ENCODE assay signal across 19 cellular contexts in genomic region chr2:227528803-227529202, GRCh38. TPM values are rescaled to one million over a fixed set of nuclear protein-coding genes. Genes with fewer than 3 reads are reported as not detected.
DNase-seq lines count a peak whose midpoint lies in the region; ATAC-seq and TF ChIP-seq lines count a peak whose summit lies in the region.
"Had no signal": no experiment of that assay in that cellular context is flagged by ENCODE, and none has a peak within 500 bp of the region (broad histone marks: within the 10 kb centered on the region; RNA-seq: fewer than 3 reads in every experiment).

No MANE protein-coding gene starts in this region.

- no peaks in the 10 kb centered on the region for H3F3A ChIP-seq in GM23338 (replicated peaks; ENCODE audit: low read depth)

- peak overlapping the region; percentile 65 for H3K27ac Mint-ChIP-seq in activated T-cell treated with anti-CD3 and anti-CD28 coated beads, Interleukin-2, amount 50 U/mL, for 24 hours
- peak overlapping the region; percentile 42 for H3K27ac Mint-ChIP-seq in CD4-positive, alpha-beta T cell
- 0 out of 2 replicates have a peak overlapping the region, but pooled peaks have one; percentile 37 for H3K27ac Mint-ChIP-seq in GM23338
- H3K27ac Mint-ChIP-seq in activated naive CD8-positive, alpha-beta T cell treated with anti-CD3 and anti-CD28 coated beads, Interleukin-2, amount 50 U/mL, for 24 hours, result peak overlapping the region; percentile 22
- H3K27ac Mint-ChIP-seq: CD14-positive monocyte, IgD-negative memory B cell had no signal

- peaks cover 93% of the 10 kb centered on the region for H3K36me3 Mint-ChIP-seq in activated T-cell treated with anti-CD3 and anti-CD28 coated beads, Interleukin-2, amount 50 U/mL, for 24 hours (ENCODE audit: low read depth)
- peaks cover 88% of the 10 kb centered on the region for H3K36me3 Mint-ChIP-seq in CD4-positive, alpha-beta T cell (ENCODE audit: low read depth)
- peaks cover 36% of the 10 kb centered on the region; the same call in 2 of the 3 replicates for H3K36me3 Mint-ChIP-seq in GM23338 (ENCODE audit: low read depth)
- H3K36me3 Mint-ChIP-seq in activated naive CD8-positive, alpha-beta T cell treated with anti-CD3 and anti-CD28 coated beads, Interleukin-2, amount 50 U/mL, for 24 hours (ENCODE audit: low read depth), result peaks cover 70% of the 10 kb centered on the region

- H3K27ac ChIP-seq in CD4-positive, alpha-beta T cell (ENCODE audit: low read depth, low read length), result no peak overlapping the region
- H3K27ac ChIP-seq in GM23338 (ENCODE audit: low read depth), result no peak overlapping the region
- H3K27ac ChIP-seq: HL-60, Peyer's patch had no signal

- no peaks in the 10 kb centered on the region for H3K9me3 ChIP-seq in CD4-positive, alpha-beta T cell (ENCODE audit: control insufficient read depth, low read length)
- H3K9me3 ChIP-seq: HAP-1, Peyer's patch had no signal

- no peak overlapping the region for H3K4me2 ChIP-seq in GM23338

- H3K4me3 Mint-ChIP-seq in activated T-cell treated with anti-CD3 and anti-CD28 coated beads, Interleukin-2, amount 50 U/mL, for 24 hours, result no peak overlapping the region
- H3K4me3 Mint-ChIP-seq in CD4-positive, alpha-beta T cell, result no peak overlapping the region
- H3K4me3 Mint-ChIP-seq in GM23338, result no peak overlapping the region
- H3K4me3 Mint-ChIP-seq in activated naive CD8-positive, alpha-beta T cell treated with anti-CD3 and anti-CD28 coated beads, Interleukin-2, amount 50 U/mL, for 24 hours, result no peak overlapping the region
- H3K4me3 Mint-ChIP-seq: CD14-positive monocyte, IgD-negative memory B cell had no signal

- H2AFZ ChIP-seq in GM23338, result no peak overlapping the region

- H3K9me2 ChIP-seq in GM23338 (ENCODE audit: insufficient read depth), result no peaks in the 10 kb centered on the region

- no peaks in the 10 kb centered on the region for H3K9me3 Mint-ChIP-seq in activated T-cell treated with anti-CD3 and anti-CD28 coated beads, Interleukin-2, amount 50 U/mL, for 24 hours
- no peaks in the 10 kb centered on the region for H3K9me3 Mint-ChIP-seq in CD4-positive, alpha-beta T cell
- no peaks in the 10 kb centered on the region for H3K9me3 Mint-ChIP-seq in GM23338
- H3K9me3 Mint-ChIP-seq in activated naive CD8-positive, alpha-beta T cell treated with anti-CD3 and anti-CD28 coated beads, Interleukin-2, amount 50 U/mL, for 24 hours, result no peaks in the 10 kb centered on the region
- H3K9me3 Mint-ChIP-seq: CD14-positive monocyte, IgD-negative memory B cell had no signal

- H4K20me1 ChIP-seq in GM23338 (replicated peaks; ENCODE audit: insufficient read depth), result peaks cover 12% of the 10 kb centered on the region

- no peaks in the 10 kb centered on the region for H3K27me3 Mint-ChIP-seq in activated T-cell treated with anti-CD3 and anti-CD28 coated beads, Interleukin-2, amount 50 U/mL, for 24 hours
- no peaks in the 10 kb centered on the region for H3K27me3 Mint-ChIP-seq in CD4-positive, alpha-beta T cell
- H3K27me3 Mint-ChIP-seq in GM23338 (ENCODE audit: insufficient read depth, low read depth, poor library complexity), result peaks cover 2% of the 10 kb centered on the region
- H3K27me3 Mint-ChIP-seq in activated naive CD8-positive, alpha-beta T cell treated with anti-CD3 and anti-CD28 coated beads, Interleukin-2, amount 50 U/mL, for 24 hours, result no peaks in the 10 kb centered on the region
- H3K27me3 Mint-ChIP-seq: IgD-negative memory B cell had no signal

- DNase-seq in activated T-cell treated with anti-CD3 and anti-CD28 coated beads, Interleukin-2, amount 50 U/mL, for 24 hours, result no peak
- DNase-seq in activated T-cell treated with anti-CD3 and anti-CD28 coated beads, Interleukin-2, amount 50 U/mL, for 48 hours, result no peak
- no peak for DNase-seq in CD4-positive, alpha-beta T cell
- no peak for DNase-seq in GM23338 (ENCODE audit: low spot score)
- no peak for DNase-seq in activated naive CD8-positive, alpha-beta T cell treated with anti-CD3 and anti-CD28 coated beads, Interleukin-2, amount 50 U/mL, for 24 hours
- no peak for DNase-seq in HEK293T (ENCODE audit: extremely low spot score)
- DNase-seq in iPS-NIHi11 (ENCODE audit: low spot score), result no peak
- DNase-seq: Kasumi-1, MM.1S, NCI-H1092 treated with DMSO at 0.1 percent for 48 hours, NCI-H2081 treated with DMSO at 0.1 percent for 48 hours, NCI-H2227 treated with DMSO at 0.1 percent for 48 hours, NCI-H524 treated with DMSO at 0.1 percent for 48 hours, Peyer's patch had no signal

- H3K27me3 ChIP-seq in CD4-positive, alpha-beta T cell (ENCODE audit: control insufficient read depth, insufficient read depth, low read length), result no peaks in the 10 kb centered on the region
- H3K27me3 ChIP-seq in GM23338 (ENCODE audit: insufficient read depth), result no peaks in the 10 kb centered on the region
- H3K27me3 ChIP-seq: Peyer's patch had no signal

- H3K4me1 ChIP-seq in GM23338 (ENCODE audit: insufficient read depth), result no peaks in the 10 kb centered on the region
- H3K4me1 ChIP-seq: Peyer's patch had no signal

- peaks cover 11% of the 10 kb centered on the region; the same call in 1 of the 2 replicates for H3K36me3 ChIP-seq in GM23338 (ENCODE audit: insufficient read depth)

- H3K4me1 Mint-ChIP-seq in activated T-cell treated with anti-CD3 and anti-CD28 coated beads, Interleukin-2, amount 50 U/mL, for 24 hours (ENCODE audit: low read depth), result peaks cover 27% of the 10 kb centered on the region
- peaks cover 12% of the 10 kb centered on the region for H3K4me1 Mint-ChIP-seq in CD4-positive, alpha-beta T cell (ENCODE audit: low read depth)
- H3K4me1 Mint-ChIP-seq in GM23338, result no peaks in the 10 kb centered on the region; the same call in 2 of the 3 replicates
- peaks cover 10% of the 10 kb centered on the region for H3K4me1 Mint-ChIP-seq in activated naive CD8-positive, alpha-beta T cell treated with anti-CD3 and anti-CD28 coated beads, Interleukin-2, amount 50 U/mL, for 24 hours
- H3K4me1 Mint-ChIP-seq: CD14-positive monocyte had no signal

- H3K79me2 ChIP-seq in GM23338 (replicated peaks; ENCODE audit: insufficient read depth), result peaks cover 41% of the 10 kb centered on the region

- ATAC-seq in CD4-positive, alpha-beta T cell (ENCODE audit: poor library complexity), result no peak
- ATAC-seq in GM23338, result no peak
- no peak for ATAC-seq in activated naive CD8-positive, alpha-beta T cell treated with anti-CD3 and anti-CD28 coated beads, Interleukin-2, amount 50 U/mL, for 24 hours
- ATAC-seq: Right ventricle myocardium inferior had no signal

- CTCF ChIA-PET in CD4-positive, alpha-beta T cell (lab: Charles Lee), result no interaction called here
- CTCF ChIA-PET in HEK293T (lab: Yijun Ruan, JAX), result no interaction called here

- POLR2A ChIA-PET in CD4-positive, alpha-beta T cell (lab: Charles Lee), result no interaction called here
- POLR2A ChIA-PET in HEK293T (lab: Yijun Ruan, JAX), result no interaction called here

- intact Hi-C loops in CD4-positive, alpha-beta T cell (cut with DNase I, micrococcal nuclease), result no loop called here

- TF ChIP-seq CTCF in CD4-positive, alpha-beta T cell (IDR thresholded peaks at IDR 0.05), result no peak
- no peak for TF ChIP-seq CTCF in GM23338 (conservative IDR thresholded peaks at IDR 0.05; ENCODE audit: low read depth in 2 of 2)

- H3K4me3 ChIP-seq in GM23338, result no peak overlapping the region
- H3K4me3 ChIP-seq: HAP-1, Peyer's patch had no signal

TF ChIP-seq in GM23338, 12 proteins besides CTCF, POLR2A, EP300 and RAD21 (continues in another document):
- TF ChIP-seq CREB1 (CRISPR knock-in tag; IDR thresholded peaks at IDR 0.05; ENCODE audit: low read depth) (no peak), ZNF114 (CRISPR knock-in tag; IDR thresholded peaks at IDR 0.05) (no peak), ZNF331 (CRISPR knock-in tag; IDR thresholded peaks at IDR 0.05; ENCODE audit: low read depth) (no peak)

TF ChIP-seq in HEK293T, 16 proteins besides CTCF, POLR2A, EP300 and RAD21:
- TF ChIP-seq LEF1 (IDR thresholded peaks at IDR 0.05; ENCODE audit: borderline replicate concordance) (no peak), ZNF384 (IDR thresholded peaks at IDR 0.05) (no peak), NFRKB (IDR thresholded peaks at IDR 0.05) (no peak), SUZ12 (IDR thresholded peaks at IDR 0.05) (no peak), FOXK2 (IDR thresholded peaks at IDR 0.05) (no peak), FOXM1 (IDR thresholded peaks at IDR 0.05; ENCODE audit: borderline replicate concordance) (no peak), ELF4 (IDR thresholded peaks at IDR 0.05) (no peak), SP1 (IDR thresholded peaks at IDR 0.05) (no peak), TARDBP (IDR thresholded peaks at IDR 0.05) (no peak), ARNT (IDR thresholded peaks at IDR 0.05) (no peak), BHLHE40 (IDR thresholded peaks at IDR 0.05; ENCODE audit: borderline replicate concordance) (no peak), L3MBTL2 (conservative IDR thresholded peaks at IDR 0.05) (no peak), CTBP1 (IDR thresholded peaks at IDR 0.05; ENCODE audit: borderline replicate concordance) (no peak), FOXA1 (IDR thresholded peaks at IDR 0.05) (no peak), HDGF (IDR thresholded peaks at IDR 0.05; ENCODE audit: borderline replicate concordance) (no peak)
- TF ChIP-seq, protein P1, sequence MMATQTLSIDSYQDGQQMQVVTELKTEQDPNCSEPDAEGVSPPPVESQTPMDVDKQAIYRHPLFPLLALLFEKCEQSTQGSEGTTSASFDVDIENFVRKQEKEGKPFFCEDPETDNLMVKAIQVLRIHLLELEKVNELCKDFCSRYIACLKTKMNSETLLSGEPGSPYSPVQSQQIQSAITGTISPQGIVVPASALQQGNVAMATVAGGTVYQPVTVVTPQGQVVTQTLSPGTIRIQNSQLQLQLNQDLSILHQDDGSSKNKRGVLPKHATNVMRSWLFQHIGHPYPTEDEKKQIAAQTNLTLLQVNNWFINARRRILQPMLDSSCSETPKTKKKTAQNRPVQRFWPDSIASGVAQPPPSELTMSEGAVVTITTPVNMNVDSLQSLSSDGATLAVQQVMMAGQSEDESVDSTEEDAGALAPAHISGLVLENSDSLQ (IDR thresholded peaks at IDR 0.05), result no peak

RNA-seq across cellular contexts. Expression of gene AGFG1, which starts 56.8 kb away (rescaled TPM):
- 10 to 100 TPM; 49.9 to 55.9 TPM for total RNA-seq in CD4-positive, alpha-beta T cell
- total RNA-seq in GM23338 (2014; rRNA removed; shearing (Covaris generic)), result 96.4 and 113 TPM in 2 replicates
- polyA plus RNA-seq in GM23338 (2016; fragmentation: Nextera tagmentation; extraction: Ambion mirVana), result 13.8 and 14.5 TPM in 2 replicates
